Comparison of ENCODE assay signal across 8 cellular contexts in genomic region chr3:57594576-57594975, GRCh38. TPM values are rescaled to one million over a fixed set of nuclear protein-coding genes. Genes with fewer than 3 reads are reported as not detected.
DNase-seq lines count a peak whose midpoint lies in the region; ATAC-seq and TF ChIP-seq lines count a peak whose summit lies in the region.

No MANE protein-coding gene starts in this region.

- H2AFZ ChIP-seq in H9 (ENCODE audit: low read length) = no peak overlapping the region

- CTCF ChIA-PET in T-cell (lab: Charles Lee) = no interaction called here

- H3K4me1 ChIP-seq in H9 (ENCODE audit: insufficient read depth, low read length) = no peaks in the 10 kb centered on the region
- H3K4me1 ChIP-seq in esophagus muscularis mucosa = peaks cover 48 to 66% (median 61%) of the 10 kb centered on the region in 4 donors
- H3K4me1 ChIP-seq in sigmoid colon = peaks cover 0 to 56% (median 49%) of the 10 kb centered on the region in 4 donors

- no peak overlapping the region for H2BK5ac ChIP-seq in H9 (ENCODE audit: insufficient read length, low read length)

- no peak for TF ChIP-seq EP300 in esophagus muscularis mucosa (IDR thresholded peaks at IDR 0.05)
- no peak for TF ChIP-seq EP300 in sigmoid colon (IDR thresholded peaks at IDR 0.05)

- no peak overlapping the region for H4K5ac ChIP-seq in H9 (ENCODE audit: insufficient read length, low read depth, low read length)

- no peak overlapping the region for H2BK15ac ChIP-seq in H9 (ENCODE audit: low read depth, low read length)

- H3T11ph ChIP-seq in H9 (ENCODE audit: low read length) = no peak overlapping the region

- no peaks in the 10 kb centered on the region for H3K9me3 ChIP-seq in H9 (ENCODE audit: control insufficient read depth, low read depth, low read length)
- H3K9me3 ChIP-seq in esophagus muscularis mucosa = no peaks in the 10 kb centered on the region
- H3K9me3 ChIP-seq in sigmoid colon = no peaks in the 10 kb centered on the region

- H3K56ac ChIP-seq in H9 (ENCODE audit: insufficient read length, low read depth, low read length) = no peak overlapping the region

- H3K79me1 ChIP-seq in H9 (ENCODE audit: insufficient read depth, low read depth, low read length, poor library complexity, severe bottlenecking) = no peaks in the 10 kb centered on the region

- H3K4me3 Mint-ChIP-seq in H9 (peak overlapping the region; percentile 96 to 99; a peak in 4 of 5 replicates), T-cell (peak overlapping the region; percentile 88 to 97 (median 90))

- H3K9me3 Mint-ChIP-seq in H9 (peaks cover 0 to 3% of the 10 kb centered on the region in 2 experiments; a peak in 2 of 5 replicates), T-cell (no peaks in the 10 kb centered on the region)

- no peak overlapping the region for H3K4me2 ChIP-seq in H9 (ENCODE audit: insufficient read depth, insufficient read length, low read length)

- no peak overlapping the region for H3K23ac ChIP-seq in H9 (ENCODE audit: insufficient read length, low read depth, low read length)

- intact Hi-C loops in esophagus muscularis mucosa (cut with DNase I) = no loop called here
- intact Hi-C loops in sigmoid colon (cut with DNase I) = no loop called here

- H2BK120ac ChIP-seq in H9 (ENCODE audit: low read depth, low read length, poor library complexity, severe bottlenecking) = no peak overlapping the region

- H3K4ac ChIP-seq in H9 (ENCODE audit: low read depth, low read length) = no peak overlapping the region

- H2BK20ac ChIP-seq in H9 (ENCODE audit: low read depth, low read length, poor library complexity, severe bottlenecking) = no peak overlapping the region

- H2AK5ac ChIP-seq in H9 (ENCODE audit: insufficient read length, low read length) = no peak overlapping the region

- no peaks in the 10 kb centered on the region for H3K23me2 ChIP-seq in H9 (ENCODE audit: insufficient read length, low read depth, low read length, poor library complexity, severe bottlenecking)

- H3K27ac Mint-ChIP-seq in H9 (no peak overlapping the region), T-cell (peak overlapping the region; percentile 2 to 33)

- H4K91ac ChIP-seq in H9 (ENCODE audit: insufficient read length, low read depth, low read length) = no peak overlapping the region

- no peak for TF ChIP-seq POLR2A in esophagus muscularis mucosa (IDR thresholded peaks at IDR 0.05; ENCODE audit: low read depth)
- no peak for TF ChIP-seq POLR2A in sigmoid colon (IDR thresholded peaks at IDR 0.05)

- H3K18ac ChIP-seq in H9 (ENCODE audit: insufficient read length, low read depth, low read length) = no peak overlapping the region

- H3K36me3 Mint-ChIP-seq in H9 (ENCODE audit: insufficient read depth in 1 of 3, low read depth in 3 of 3) (peaks cover 5 to 32% (median 25%) of the 10 kb centered on the region in 3 experiments), T-cell (peaks cover 11% of the 10 kb centered on the region)

- no CpG with 5 or more reads among the region's 5 CpGs for WGBS in H9 (ENCODE audit: extremely low coverage, insufficient read length, low lambda C conversion rate)
- WGBS in esophagus muscularis mucosa = 31% methylated on average over 5 of the region's 5 CpGs
- 15 to 57% methylated on average over 5 of the region's 5 CpGs for WGBS in sigmoid colon, 2 donors

- H3K9ac ChIP-seq in H9 (ENCODE audit: extremely low read depth, insufficient read length, low read length) = no peak overlapping the region

- POLR2A ChIA-PET in T-cell (lab: Charles Lee) = interaction anchor here (0.5 to 4.5 kb wide), 6 partner anchors 18 to 865 kb away, joined by 3 to 47 read pairs (median 5); partner anchors contain the start of genes PDE12 (in 1 of the 2) and SLMAP (in 1 of the 2)

- no peak overlapping the region for H3K14ac ChIP-seq in H9 (ENCODE audit: insufficient read depth, low read length)

- H3K27me3 ChIP-seq in H9 (ENCODE audit: insufficient read depth, low read length) = no peaks in the 10 kb centered on the region
- H3K27me3 ChIP-seq in esophagus muscularis mucosa = no peaks in the 10 kb centered on the region
- no peaks in the 10 kb centered on the region for H3K27me3 ChIP-seq in sigmoid colon

- H3K36me3 ChIP-seq in esophagus muscularis mucosa (peaks cover 0 to 3% (median 0%) of the 10 kb centered on the region in 4 donors), sigmoid colon (no peaks in the 10 kb centered on the region)

- no peaks in the 10 kb centered on the region for H3K27me3 Mint-ChIP-seq in H9 (ENCODE audit: low read depth)
- H3K27me3 Mint-ChIP-seq in T-cell = no peaks in the 10 kb centered on the region

- peaks cover 42% of the 10 kb centered on the region; the same call in 1 of the 2 replicates for H3K79me2 ChIP-seq in H9 (ENCODE audit: insufficient read depth, low read length)

- H2BK12ac ChIP-seq in H9 (ENCODE audit: insufficient read length, low read depth, low read length) = no peak overlapping the region

- H4K8ac ChIP-seq in H9 (replicated peaks; ENCODE audit: insufficient read length, low read depth, low read length) = no peak overlapping the region

- DNase-seq in H9 (no peak), T-cell (no peak), esophagus muscularis mucosa (ENCODE audit: extremely low spot score) (no peak), sigmoid colon (no peak), activated gamma-delta T cell treated with Interleukin-2 at 50 U/mL for 16 hours (no peak), DMS 273 (lab: John Stamatoyannopoulos, UW; ENCODE audit: unreplicated experiment) (no peak), ureter (ENCODE audit: low spot score) (no peak), DMS53 (lab: John Stamatoyannopoulos, UW) (no peak)

- H3K27ac ChIP-seq in H9 (ENCODE audit: insufficient read length, low read depth, low read length) (no peak overlapping the region), esophagus muscularis mucosa (replicated peaks in 1 of 4) (peak overlapping the region in 3 of 4 donors; percentile 91 to 96 (median 92)), sigmoid colon (peak overlapping the region in 3 of 4 donors; percentile 94 to 99 (median 97))

- no peaks in the 10 kb centered on the region for H4K20me1 ChIP-seq in H9 (ENCODE audit: control insufficient read depth, insufficient read depth, insufficient read length)

- H3K4me1 Mint-ChIP-seq in H9 (peaks cover 25 to 29% of the 10 kb centered on the region in 2 experiments), T-cell (peaks cover 60 to 69% (median 68%) of the 10 kb centered on the region in 3 donors)

- ATAC-seq in T-cell (replicated peaks in 1 of 4) = no peak

- TF ChIP-seq CTCF in H9 (conservative IDR thresholded peaks at IDR 0.05) (no peak), esophagus muscularis mucosa (IDR thresholded peaks at IDR 0.05) (no peak), sigmoid colon (IDR thresholded peaks at IDR 0.05) (no peak)

- H3K4me3 ChIP-seq in esophagus muscularis mucosa = peak overlapping the region; percentile 67 to 89 (median 72)
- H3K4me3 ChIP-seq in sigmoid colon = peak overlapping the region in 2 of 4 donors; percentile 77 to 79

RNA-seq across cellular contexts. Expression of gene ARF4, which starts 2.6 kb away (rescaled TPM):
- 160 TPM in 2 replicates for total RNA-seq in H9 (2021)
- total RNA-seq in T-cell = 10 to 100 TPM; 44.7 to 71.5 (median 47.3) TPM
- total RNA-seq in esophagus muscularis mucosa = 100 to 1,000 TPM in 1 of 4 donors, 10 to 100 TPM in 3; 75.1 to 104 (median 84.1) TPM
- 10 to 100 TPM; 88.1 to 96.9 (median 89.3) TPM for total RNA-seq in sigmoid colon
- 100 to 1,000 TPM; 162 to 290 (median 168) TPM for polyA plus RNA-seq in sigmoid colon
- total RNA-seq in ureter = 130 TPM

RNA-seq across cellular contexts. Expression of gene PDE12, which starts 38.5 kb away (rescaled TPM):
- total RNA-seq in H9 (2021) (16.8 and 18.9 TPM in 2 replicates), T-cell (10 to 100 TPM; 23.0 to 32.5 (median 26.7) TPM), esophagus muscularis mucosa (10 to 100 TPM; 19.0 to 26.5 (median 22.4) TPM), sigmoid colon (10 to 100 TPM; 11.4 to 17.9 (median 12.4) TPM), ureter (28.6 TPM)
- 1 to 10 TPM; 4.8 to 7.4 (median 7.4) TPM for polyA plus RNA-seq in sigmoid colon

RNA-seq across cellular contexts. Expression of gene DNAH12, which starts 50.4 kb away (rescaled TPM):
- total RNA-seq in H9 (2021) (not detected in 2 replicates), T-cell (under 1 TPM; 0.12 to 0.39 (median 0.25) TPM), esophagus muscularis mucosa (under 1 TPM in 2 of 4 donors, not detected in 2; under 0.01 to 0.39 TPM), sigmoid colon (under 1 TPM in 2 of 4 donors, not detected in 2; 0.27 to 0.28 TPM), ureter (0.70 TPM)
- polyA plus RNA-seq in sigmoid colon = under 1 TPM in 1 of 3 donors, not detected in 2; 0.16 TPM

Comparison
In these comparisons a context has a peak if more than half of its experiments do, and no peak if none do; other contexts are left out.
1. H3K27ac Mint-ChIP-seq: peak in T-cell (2 of 2); none in H9 (0 of 3).